8 cellular contexts compared by ENCODE assay signal in the genomic region with DNA sequence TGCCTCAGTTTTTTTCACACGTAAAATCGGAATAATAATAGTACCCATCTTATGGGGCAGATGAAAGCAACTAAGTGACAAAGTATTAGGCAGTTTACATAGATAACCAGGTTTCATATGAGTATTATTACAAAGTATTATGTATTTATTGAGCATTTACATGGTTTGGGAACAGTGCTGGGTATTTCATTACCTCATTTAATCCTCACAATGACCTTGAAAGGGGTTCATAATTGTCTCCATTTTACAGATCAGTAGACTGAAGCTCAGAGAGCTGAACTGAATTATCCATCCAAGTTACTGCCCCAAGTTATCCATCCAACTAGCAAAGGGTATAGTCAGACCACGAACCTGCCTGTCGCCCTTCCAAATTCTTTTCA. TPM values are rescaled to one million over a fixed set of nuclear protein-coding genes. Genes with fewer than 3 reads are reported as not detected.
A peak's percentile ranks its signal among the peaks of the same experiment; 100 is the strongest.
DNase-seq lines count a peak whose midpoint lies in the region; ATAC-seq and TF ChIP-seq lines count a peak whose summit lies in the region.

No MANE protein-coding gene starts in this region.

- no peaks in the 10 kb centered on the region for H3K9me3 Mint-ChIP-seq in Caco-2 (ENCODE audit: unreplicated experiment)

- H4K20me1 ChIP-seq in fibroblast of lung (ENCODE audit: control insufficient read depth, extremely low read depth, insufficient read depth, low read length), result no peaks in the 10 kb centered on the region

- H3K4me2 ChIP-seq in fibroblast of lung (ENCODE audit: extremely low read depth, insufficient read depth, low read length), result peak overlapping the region; percentile 51

- H3K4me3 ChIP-seq in Caco-2 (ENCODE audit: low read depth, low read length) (no peak overlapping the region), fibroblast of lung (replicated peaks in 1 of 4; ENCODE audit: control extremely low read depth in 1 of 4, insufficient read depth in 1 of 4, low read depth in 3 of 4, low read length in 4 of 4) (no peak overlapping the region), psoas muscle (no peak overlapping the region)

- H2AFZ ChIP-seq in fibroblast of lung (ENCODE audit: low read length), result no peak overlapping the region

- no peaks in the 10 kb centered on the region for H3K79me2 ChIP-seq in fibroblast of lung (ENCODE audit: control insufficient read depth, insufficient read depth, low read length)

- BruUV-seq in Caco-2 (replicated peaks; lab: Mats Ljungman, UMichigan), result no TSS peak

- ATAC-seq in psoas muscle, result no peak
- ATAC-seq in GM18858 (IDR thresholded peaks at IDR 0.05; ENCODE audit: unreplicated experiment), result no peak

- H3K4me1 Mint-ChIP-seq in Caco-2 (ENCODE audit: low read depth, unreplicated experiment), result peaks cover 8% of the 10 kb centered on the region

- H3K36me3 ChIP-seq in Caco-2 (ENCODE audit: control insufficient read depth, insufficient read depth, low read length) (no peaks in the 10 kb centered on the region; the same call in 1 of the 2 replicates), fibroblast of lung (ENCODE audit: control insufficient read depth, insufficient read depth, low read length) (no peaks in the 10 kb centered on the region), psoas muscle (ENCODE audit: insufficient read depth in 1 of 2, low read depth in 1 of 2) (peaks cover 2 to 4% of the 10 kb centered on the region in 2 donors)

- DNase-seq in Caco-2, result no peak
- DNase-seq in RWPE1 (ENCODE audit: low spot score), result no peak
- DNase-seq in fibroblast of lung (ENCODE audit: low read depth in 2 of 2), result no peak
- no peak for DNase-seq in psoas muscle
- no peak for DNase-seq in HK-2 (ENCODE audit: unreplicated experiment)
- no peak for DNase-seq in RPMI8226
- no peak for DNase-seq in anterior cingulate cortex (lab: John Stamatoyannopoulos, UW)

- no peaks in the 10 kb centered on the region for H3K36me3 Mint-ChIP-seq in Caco-2 (ENCODE audit: insufficient read depth, unreplicated experiment)

- intact Hi-C loops in Caco-2 (cut with micrococcal nuclease; ENCODE audit: unreplicated experiment) (loop anchor here (5.0 to 10.0 kb wide), 2 partner anchors 59 to 91 kb away; a partner anchor contains a TSS), psoas muscle (cut with DNase I) (loop anchor here in 1 of 2 donors (5.0 to 10.0 kb wide), 2 partner anchors 36 to 309 kb away; a partner anchor contains a TSS)

- no peaks in the 10 kb centered on the region for H3K27me3 Mint-ChIP-seq in Caco-2 (ENCODE audit: insufficient read depth, unreplicated experiment)

- H3K27ac ChIP-seq in RWPE1, result peak overlapping the region; percentile 87
- peak overlapping the region; percentile 55 for H3K27ac ChIP-seq in fibroblast of lung (ENCODE audit: insufficient read depth, low read length)
- peak overlapping the region; percentile 75 for H3K27ac ChIP-seq in psoas muscle

- POLR2A ChIA-PET in Caco-2 (lab: Charles Lee) (interaction anchor here (1.7 kb wide), 1 partner anchor 59 kb away, joined by 9 read pairs; a partner anchor contains a TSS), RWPE1 (lab: Yijun Ruan, JAX; ENCODE audit: low non-redundant PET) (interaction anchor here (0.7 kb wide), 2 partner anchors 9 to 27 kb away, joined by 3 to 5 read pairs; no protein-coding TSS in a partner anchor)

- H3K27ac Mint-ChIP-seq in Caco-2 (ENCODE audit: unreplicated experiment), result no peak overlapping the region

- no peak for TF ChIP-seq CTCF in Caco-2 (IDR thresholded peaks at IDR 0.05; ENCODE audit: insufficient read depth in 1 of 2, low read depth in 1 of 2, low read length in 1 of 2, severe bottlenecking in 1 of 2, unreplicated experiment in 1 of 2)
- no peak for TF ChIP-seq CTCF in RWPE1 (conservative IDR thresholded peaks at IDR 0.05; ENCODE audit: low read depth)
- no peak for TF ChIP-seq CTCF in fibroblast of lung (conservative IDR thresholded peaks at IDR 0.05 in 1 of 2, IDR thresholded peaks at IDR 0.05 in 1 of 2; ENCODE audit: low read depth in 1 of 2, low read length in 2 of 2)
- TF ChIP-seq CTCF in psoas muscle (IDR thresholded peaks at IDR 0.05), result no peak

- CTCF ChIA-PET in Caco-2 (lab: Charles Lee), result interaction anchor here (0.9 to 2.0 kb wide), 2 partner anchors 59 to 94 kb away, joined by 3 to 8 read pairs; a partner anchor contains a TSS
- CTCF ChIA-PET in RWPE1 (lab: Yijun Ruan, JAX), result interaction anchor here (0.6 to 2.1 kb wide), 24 partner anchors 9 to 356 kb away, joined by 3 to 13 read pairs (median 4); a partner anchor contains a TSS

- H3K4me1 ChIP-seq in Caco-2, result 0 out of 2 replicates have a peak, but pooled peaks cover 7% of the 10 kb centered on the region
- peaks cover 13% of the 10 kb centered on the region for H3K4me1 ChIP-seq in fibroblast of lung (ENCODE audit: control insufficient read depth, extremely low read depth, insufficient read depth, low read length)
- peaks cover 54% of the 10 kb centered on the region for H3K4me1 ChIP-seq in psoas muscle

- 60 to 76% (median 62%) methylated on average over 4 of the region's 4 CpGs for WGBS in psoas muscle, 3 donors

- H3K9me3 ChIP-seq in Caco-2 (no peaks in the 10 kb centered on the region), fibroblast of lung (ENCODE audit: control insufficient read depth, insufficient read depth, low read depth, low read length) (no peaks in the 10 kb centered on the region), psoas muscle (no peaks in the 10 kb centered on the region)

- H3K27me3 ChIP-seq in Caco-2 (replicated peaks; ENCODE audit: control insufficient read depth, insufficient read depth, low read length) (no peaks in the 10 kb centered on the region), fibroblast of lung (ENCODE audit: control insufficient read depth, insufficient read depth, low read length) (no peaks in the 10 kb centered on the region), psoas muscle (ENCODE audit: insufficient read depth in 3 of 3, low read length in 2 of 3) (no peaks in the 10 kb centered on the region)

- peak overlapping the region; percentile 64 for H3K4me3 Mint-ChIP-seq in Caco-2 (ENCODE audit: unreplicated experiment)

- no peak overlapping the region for H3K9ac ChIP-seq in fibroblast of lung (ENCODE audit: insufficient read depth, low read length)

RNA-seq across cellular contexts. Expression of a gene that starts 21.2 kb away (rescaled TPM):
- total RNA-seq in Caco-2 (2022) (14.6 and 15.8 TPM in 2 replicates), fibroblast of lung (37.5 and 44.6 TPM in 2 replicates), psoas muscle (100 to 1,000 TPM; 140 to 200 (median 170) TPM)
- polyA plus RNA-seq in fibroblast of lung (11.9 and 12.3 TPM in 2 replicates), psoas muscle (100 to 1,000 TPM in 2 of 3 donors, 10 to 100 TPM in 1; 70.2 to 301 (median 195) TPM)
- 11.5 and 14.6 TPM in 2 replicates for polyA plus RNA-seq in fibroblast of lung (2012)
- 6.3 and 7.0 TPM in 2 replicates for polyA minus RNA-seq in fibroblast of lung (ENCODE audit: low replicate concordance)

RNA-seq across cellular contexts. Expression of a gene that starts 33.7 kb away (rescaled TPM):
- total RNA-seq in Caco-2 (2022), result 6.0 and 6.1 TPM in 2 replicates
- total RNA-seq in fibroblast of lung, result 31.5 and 32.6 TPM in 2 replicates
- 10.7 and 11.9 TPM in 2 replicates for polyA plus RNA-seq in fibroblast of lung
- polyA plus RNA-seq in fibroblast of lung (2012), result 8.1 and 8.7 TPM in 2 replicates
- polyA minus RNA-seq in fibroblast of lung (ENCODE audit: low replicate concordance), result 5.2 and 5.3 TPM in 2 replicates
- total RNA-seq in psoas muscle, result 10 to 100 TPM in 1 of 4 donors, 1 to 10 TPM in 3; 6.8 to 11.5 (median 8.6) TPM
- 1 to 10 TPM; 2.2 to 7.2 (median 3.1) TPM for polyA plus RNA-seq in psoas muscle

RNA-seq across cellular contexts. Expression of a gene that starts 59.3 kb away (rescaled TPM):
- total RNA-seq in Caco-2 (2022), result 169 and 183 TPM in 2 replicates
- total RNA-seq in fibroblast of lung, result 59.1 and 62.1 TPM in 2 replicates
- 141 and 186 TPM in 2 replicates for polyA plus RNA-seq in fibroblast of lung
- 98.3 and 135 TPM in 2 replicates for polyA plus RNA-seq in fibroblast of lung (2012)
- polyA minus RNA-seq in fibroblast of lung (ENCODE audit: low replicate concordance), result 33.7 and 76.0 TPM in 2 replicates
- total RNA-seq in psoas muscle, result 10 to 100 TPM; 39.8 to 81.0 (median 71.4) TPM
- 100 to 1,000 TPM in 1 of 3 donors, 10 to 100 TPM in 2; 46.3 to 107 (median 94.0) TPM for polyA plus RNA-seq in psoas muscle
